In genomic region chr12:104370989-104371870, GRCh38 we compare ENCODE assay signal across 14 cellular contexts.
DNase-seq lines count a peak whose midpoint lies in the region; ATAC-seq and TF ChIP-seq lines count a peak whose summit lies in the region.
"Had no signal": no experiment of that assay in that cellular context is flagged by ENCODE, and none has a peak within 500 bp of the region (broad histone marks: within the 10 kb centered on the region; RNA-seq: fewer than 3 reads in every experiment).

No MANE protein-coding gene starts in this region.

- peak; percentile 77 for DNase-seq in AG20443 (ENCODE audit: low spot score)
- peak; percentile 36 for DNase-seq in MCF 10A (ENCODE audit: unreplicated experiment)
- DNase-seq in kidney epithelial cell (ENCODE audit: low read depth): peak; percentile 56
- DNase-seq in NK-92 treated with Interleukin-12 subunit alpha and Interleukin-12 subunit beta, amount 100 ng/mL, for 24 hours (lab: John Stamatoyannopoulos, UW): no peak
- DNase-seq in activated naive CD4-positive, alpha-beta T cell treated with anti-CD3 and anti-CD28 coated beads for 36 hours: no peak
- no peak for DNase-seq in activated CD4-positive, alpha-beta T cell treated with anti-CD3 and anti-CD28 coated beads for 48 hours
- DNase-seq: COR-L47, NCI-H2029, SHP77 had no signal

- H3K36me3 Mint-ChIP-seq in MCF 10A (ENCODE audit: insufficient read depth, unreplicated experiment): no peaks in the 10 kb centered on the region
- no peaks in the 10 kb centered on the region for H3K36me3 Mint-ChIP-seq in activated naive CD4-positive, alpha-beta T cell treated with anti-CD3 and anti-CD28 coated beads for 36 hours (ENCODE audit: low read depth)

- POLR2A ChIA-PET in MCF 10A (lab: Yijun Ruan, JAX): no interaction called here

- no peak overlapping the region for H3K27ac Mint-ChIP-seq in MCF 10A (ENCODE audit: low read depth, unreplicated experiment)
- H3K27ac Mint-ChIP-seq in activated naive CD4-positive, alpha-beta T cell treated with anti-CD3 and anti-CD28 coated beads for 36 hours: no peak overlapping the region

- no peak overlapping the region for H3K4me3 ChIP-seq in HUES48 (ENCODE audit: low read depth, low read length)
- H3K4me3 ChIP-seq in kidney epithelial cell (ENCODE audit: low read depth, low read length): no peak overlapping the region
- H3K4me3 ChIP-seq: suprapubic skin had no signal

- intact Hi-C loops in MCF 10A (cut with micrococcal nuclease): no loop called here
- intact Hi-C loops in activated naive CD4-positive, alpha-beta T cell treated with anti-CD3 and anti-CD28 coated beads for 36 hours (cut with micrococcal nuclease): no loop called here

- H3K9me3 Mint-ChIP-seq in MCF 10A (ENCODE audit: unreplicated experiment): no peaks in the 10 kb centered on the region
- peaks cover 12% of the 10 kb centered on the region for H3K9me3 Mint-ChIP-seq in activated naive CD4-positive, alpha-beta T cell treated with anti-CD3 and anti-CD28 coated beads for 36 hours

- CTCF ChIA-PET in MCF 10A (lab: Yijun Ruan, JAX): interaction anchor here (0.6 to 2.0 kb wide), 3 partner anchors 10 to 677 kb away, joined by 3 to 8 read pairs (median 4); no protein-coding TSS in a partner anchor
- CTCF ChIA-PET in activated naive CD4-positive, alpha-beta T cell treated with anti-CD3 and anti-CD28 coated beads for 36 hours (lab: Charles Lee): interaction anchor here (1.0 to 3.1 kb wide), 3 partner anchors 10 to 12 kb away, joined by 3 to 20 read pairs (median 5); no protein-coding TSS in a partner anchor

- H3K36me3 ChIP-seq in HUES48 (ENCODE audit: control insufficient read depth, insufficient read depth, low read length) (no peaks in the 10 kb centered on the region), kidney epithelial cell (ENCODE audit: control insufficient read depth, insufficient read depth, low read length) (no peaks in the 10 kb centered on the region)
- H3K36me3 ChIP-seq: suprapubic skin had no signal

- ATAC-seq in GM21526 (IDR thresholded peaks at IDR 0.05; ENCODE audit: low FRiP score, unreplicated experiment): no peak

- H3K4me1 ChIP-seq in HUES48 (ENCODE audit: control insufficient read depth, insufficient read depth, low read length): peaks cover 22% of the 10 kb centered on the region
- H3K4me1 ChIP-seq: suprapubic skin had no signal

- no peak overlapping the region for H3K4me3 Mint-ChIP-seq in MCF 10A (ENCODE audit: unreplicated experiment)
- no peak overlapping the region for H3K4me3 Mint-ChIP-seq in activated naive CD4-positive, alpha-beta T cell treated with anti-CD3 and anti-CD28 coated beads for 36 hours
- H3K4me3 Mint-ChIP-seq: activated CD4-positive, alpha-beta T cell treated with anti-CD3 and anti-CD28 coated beads, Interleukin-2, amount 10 ng/mL, durations not matched to agents 7 days and 5 days had no signal

- H3K9me3 ChIP-seq in HUES48 (ENCODE audit: control insufficient read depth, insufficient read depth, low read length): peaks cover 10% of the 10 kb centered on the region

- no peak for TF ChIP-seq CTCF in MCF 10A (IDR thresholded peaks at IDR 0.05; ENCODE audit: unreplicated experiment)
- no peak for TF ChIP-seq CTCF in kidney epithelial cell (IDR thresholded peaks at IDR 0.05; ENCODE audit: insufficient read depth, low read length, poor library complexity, severe bottlenecking)

- H3K27me3 Mint-ChIP-seq in MCF 10A (ENCODE audit: insufficient read depth, unreplicated experiment): no peaks in the 10 kb centered on the region
- no peaks in the 10 kb centered on the region for H3K27me3 Mint-ChIP-seq in activated naive CD4-positive, alpha-beta T cell treated with anti-CD3 and anti-CD28 coated beads for 36 hours (ENCODE audit: low read depth)
- H3K27me3 Mint-ChIP-seq: activated CD4-positive, alpha-beta T cell treated with anti-CD3 and anti-CD28 coated beads, Interleukin-2, amount 10 ng/mL, durations not matched to agents 7 days and 5 days; naive thymus-derived CD8-positive, alpha-beta T cell had no signal

- no TSS peak for BruUV-seq in MCF 10A (replicated peaks; lab: Mats Ljungman, UMichigan)

- H3K27ac ChIP-seq in HUES48 (ENCODE audit: low read depth, low read length): peak overlapping the region; percentile 36
- H3K27ac ChIP-seq: suprapubic skin had no signal

- no peaks in the 10 kb centered on the region for H3K27me3 ChIP-seq in HUES48 (ENCODE audit: control insufficient read depth, insufficient read depth, low read length)
- H3K27me3 ChIP-seq in kidney epithelial cell (ENCODE audit: control insufficient read depth, insufficient read depth, low read length): no peaks in the 10 kb centered on the region
- H3K27me3 ChIP-seq: suprapubic skin had no signal

- no peak overlapping the region for H3K9ac ChIP-seq in HUES48 (ENCODE audit: low read depth, low read length)

- no peaks in the 10 kb centered on the region for H3K4me1 Mint-ChIP-seq in MCF 10A (ENCODE audit: insufficient read depth, unreplicated experiment)
- peaks cover 11% of the 10 kb centered on the region for H3K4me1 Mint-ChIP-seq in activated naive CD4-positive, alpha-beta T cell treated with anti-CD3 and anti-CD28 coated beads for 36 hours (ENCODE audit: low read depth)

Comparison
In these comparisons a context has a peak if more than half of its experiments do, and no peak if none do; other contexts are left out.
1. DNase-seq: peak in AG20443 (single experiment), MCF 10A (single experiment) and kidney epithelial cell (single experiment); none in NK-92 treated with Interleukin-12 subunit alpha and Interleukin-12 subunit beta, amount 100 ng/mL, for 24 hours (single experiment), activated naive CD4-positive, alpha-beta T cell treated with anti-CD3 and anti-CD28 coated beads for 36 hours (single experiment) and activated CD4-positive, alpha-beta T cell treated with anti-CD3 and anti-CD28 coated beads for 48 hours (single experiment).